Comparison of ENCODE assay signal across 14 cellular contexts in genomic region chr2:237299897-237300296, GRCh38.
DNase-seq lines count a peak whose midpoint lies in the region; ATAC-seq, FAIRE-seq and TF ChIP-seq lines count a peak whose summit lies in the region.
"Had no signal": no experiment of that assay in that cellular context is flagged by ENCODE, and none has a peak within 500 bp of the region (broad histone marks: within the 10 kb centered on the region; RNA-seq: fewer than 3 reads in every experiment).

No MANE protein-coding gene starts in this region.

- H3K27ac ChIP-seq in WERI-Rb-1 (no peak overlapping the region), keratinocyte (ENCODE audit: control insufficient read depth, insufficient read depth, low read length) (peak overlapping the region; percentile 70)

- H3K4me2 ChIP-seq in keratinocyte (ENCODE audit: control insufficient read depth, extremely low read depth, insufficient read depth, low read depth, low read length), result peak overlapping the region; percentile 4

- H3K27me3 Mint-ChIP-seq in HFFc6 (ENCODE audit: insufficient read depth), result no peaks in the 10 kb centered on the region; the same call in 1 of the 2 replicates

- H3K79me2 ChIP-seq in keratinocyte (ENCODE audit: control insufficient read depth, insufficient read depth, low read length), result no peaks in the 10 kb centered on the region

- no peaks in the 10 kb centered on the region for H4K20me1 ChIP-seq in keratinocyte (ENCODE audit: control insufficient read depth, extremely low read depth, insufficient read depth, low read length)

- DNase-seq in A172 (ENCODE audit: low spot score) (peak; percentile 94), HFFc6 (peak; percentile 95), WERI-Rb-1 (peak; percentile 24), keratinocyte (ENCODE audit: low read depth, low spot score) (peak; percentile 45), globus pallidus (ENCODE audit: low spot score) (no peak)
- no peak for DNase-seq in activated CD8-positive, alpha-beta memory T cell treated with anti-CD3 and anti-CD28 coated beads for 24 hours
- DNase-seq: AML-193, immature natural killer cell, NCI-H146, posterior cingulate gyrus, T-helper 1 cell had no signal

- H3K4me3 ChIP-seq in WERI-Rb-1 (ENCODE audit: low read depth, low read length), result no peak overlapping the region
- H3K4me3 ChIP-seq in keratinocyte (ENCODE audit: control insufficient read depth in 2 of 3, extremely low read depth in 1 of 3, insufficient read depth in 2 of 3, low read depth in 1 of 3, low read length in 3 of 3), result no peak overlapping the region

- TF ChIP-seq CTCF in HFFc6 (IDR thresholded peaks at IDR 0.05), result no peak
- no peak for TF ChIP-seq CTCF in WERI-Rb-1 (IDR thresholded peaks at IDR 0.05; ENCODE audit: low read depth, low read length)
- no peak for TF ChIP-seq CTCF in keratinocyte (optimal IDR thresholded peaks at IDR 0.05 in 1 of 3, IDR thresholded peaks at IDR 0.05 in 1 of 3, conservative IDR thresholded peaks at IDR 0.05 in 1 of 3; ENCODE audit: extremely low read depth in 1 of 3, insufficient read depth in 2 of 3, low read length in 3 of 3)

- no peak overlapping the region for H3K4me3 Mint-ChIP-seq in HFFc6
- H3K4me3 Mint-ChIP-seq: immature natural killer cell had no signal

- peaks cover 43% of the 10 kb centered on the region for H3K4me1 ChIP-seq in keratinocyte (ENCODE audit: control insufficient read depth, extremely low read depth, insufficient read depth, low read length)

- FAIRE-seq in keratinocyte (lab: Jason Lieb, UNC), result peak; percentile 85
- FAIRE-seq: colon had no signal

- peak overlapping the region; percentile 92 for H3K27ac Mint-ChIP-seq in HFFc6
- H3K27ac Mint-ChIP-seq: immature natural killer cell had no signal

- H3K36me3 ChIP-seq in WERI-Rb-1, result no peaks in the 10 kb centered on the region
- H3K36me3 ChIP-seq in keratinocyte (ENCODE audit: control insufficient read depth in 2 of 2, extremely low read depth in 1 of 2, insufficient read depth in 2 of 2, low read length in 2 of 2), result no peaks in the 10 kb centered on the region

- no peaks in the 10 kb centered on the region for H3K9me1 ChIP-seq in keratinocyte (ENCODE audit: control insufficient read depth, extremely low read depth, insufficient read depth, low read length)

- peaks cover 10% of the 10 kb centered on the region for H3K9me3 ChIP-seq in WERI-Rb-1 (ENCODE audit: severe bottlenecking)
- no peaks in the 10 kb centered on the region for H3K9me3 ChIP-seq in keratinocyte (ENCODE audit: control insufficient read depth, low read depth, low read length)

- H3K4me1 Mint-ChIP-seq in HFFc6 (ENCODE audit: low read depth), result peaks cover 90% of the 10 kb centered on the region
- H3K4me1 Mint-ChIP-seq: immature natural killer cell had no signal

- dilution Hi-C loops in keratinocyte (cut with MboI; ENCODE audit: extremely low pct_ligation_motif_present, low sequenced_read_pairs), result no loop called here

- H3K36me3 Mint-ChIP-seq in HFFc6 (ENCODE audit: low read depth), result peaks cover 19% of the 10 kb centered on the region
- H3K36me3 Mint-ChIP-seq: immature natural killer cell had no signal

- H3K27me3 ChIP-seq in WERI-Rb-1 (ENCODE audit: insufficient read depth, low read depth, severe bottlenecking) (peaks cover 14% of the 10 kb centered on the region), keratinocyte (ENCODE audit: control insufficient read depth, extremely low read depth, insufficient read depth, low read length) (no peaks in the 10 kb centered on the region)

- H3K9me3 Mint-ChIP-seq in HFFc6, result peaks cover 24% of the 10 kb centered on the region
- H3K9me3 Mint-ChIP-seq: immature natural killer cell had no signal

- no peak overlapping the region for H3K9ac ChIP-seq in keratinocyte (ENCODE audit: control insufficient read depth, extremely low read depth, insufficient read depth, low read length)

- no peak for ATAC-seq in HG03139 (IDR thresholded peaks at IDR 0.05; ENCODE audit: unreplicated experiment)
- no peak for ATAC-seq in GM21526 (IDR thresholded peaks at IDR 0.05; ENCODE audit: low FRiP score, unreplicated experiment)

- no peak overlapping the region for H2AFZ ChIP-seq in keratinocyte (ENCODE audit: control insufficient read depth, low read length)

Comparison
In these comparisons a context has a peak if more than half of its experiments do, and no peak if none do; other contexts are left out.
1. DNase-seq: peak in A172 (single experiment), HFFc6 (single experiment), WERI-Rb-1 (single experiment) and keratinocyte (single experiment); none in activated CD8-positive, alpha-beta memory T cell treated with anti-CD3 and anti-CD28 coated beads for 24 hours (single experiment) and globus pallidus (single experiment).